ENCODE assay signal across 12 cellular contexts in genomic region chr18:48749768-48750167, GRCh38.
A peak's percentile ranks its signal among the peaks of the same experiment; 100 is the strongest.
DNase-seq lines count a peak whose midpoint lies in the region; ATAC-seq and TF ChIP-seq lines count a peak whose summit lies in the region.
"Had no signal": no experiment of that assay in that cellular context is flagged by ENCODE, and none has a peak within 500 bp of the region (broad histone marks: within the 10 kb centered on the region; RNA-seq: fewer than 3 reads in every experiment).

No MANE protein-coding gene starts in this region.

- TF ChIP-seq POLR2A in spleen (IDR thresholded peaks at IDR 0.05) = no peak

- H3K4me1 ChIP-seq in spleen = no peaks in the 10 kb centered on the region

- TF ChIP-seq CTCF in spleen (IDR thresholded peaks at IDR 0.05 in 8 of 11, conservative IDR thresholded peaks at IDR 0.05 in 3 of 11) = no peak

- no peaks in the 10 kb centered on the region for H3K9me3 ChIP-seq in spleen
- H3K9me3 ChIP-seq: neutrophil had no signal

- H3K27ac ChIP-seq in spleen = no peak overlapping the region
- H3K27ac ChIP-seq: neutrophil had no signal

- no peak for ATAC-seq in GM19035 (IDR thresholded peaks at IDR 0.05; ENCODE audit: unreplicated experiment)
- ATAC-seq: activated T-cell treated with anti-CD3 and anti-CD28 coated beads, Interleukin-2, amount 50 U/mL, for 4 hours had no signal

- no peaks in the 10 kb centered on the region for H3K27me3 ChIP-seq in spleen (replicated peaks in 1 of 7)
- H3K27me3 ChIP-seq: neutrophil had no signal

- no peaks in the 10 kb centered on the region for H3K36me3 ChIP-seq in spleen
- H3K36me3 ChIP-seq: neutrophil had no signal

- intact Hi-C loops in spleen (cut with DNase I; ENCODE audit: low total_unique reads) = no loop called here

- H3K4me3 ChIP-seq in spleen = no peak overlapping the region

- 61 to 90% (median 84%) methylated on average over 12 to 13 of the region's 13 CpGs for WGBS in spleen, 5 donors

- DNase-seq in ELF-1 (ENCODE audit: low read depth, low spot score) (peak; percentile 21), dermis microvascular lymphatic vessel endothelial cell (ENCODE audit: low read depth in 2 of 2) (peak; percentile 7 to 32), kidney tubule cell (ENCODE audit: low spot score) (peak; percentile 47), spleen (peak; percentile 46), CD1c-positive myeloid dendritic cell (ENCODE audit: extremely low spot score) (no peak), NCI-H2171 (lab: John Stamatoyannopoulos, UW) (no peak), medulla oblongata (ENCODE audit: extremely low spot score) (no peak)
- DNase-seq: activated T-cell treated with anti-CD3 and anti-CD28 coated beads, Interleukin-2, amount 50 U/mL, for 4 hours; cortex of kidney; NCI-H2081 had no signal

Comparison
In these comparisons a context has a peak if more than half of its experiments do, and no peak if none do; other contexts are left out.
1. DNase-seq: peak in ELF-1 (single experiment), dermis microvascular lymphatic vessel endothelial cell (2 of 2), kidney tubule cell (single experiment) and spleen (single experiment); none in CD1c-positive myeloid dendritic cell (single experiment), NCI-H2171 (single experiment) and medulla oblongata (single experiment).